In the genomic region with DNA sequence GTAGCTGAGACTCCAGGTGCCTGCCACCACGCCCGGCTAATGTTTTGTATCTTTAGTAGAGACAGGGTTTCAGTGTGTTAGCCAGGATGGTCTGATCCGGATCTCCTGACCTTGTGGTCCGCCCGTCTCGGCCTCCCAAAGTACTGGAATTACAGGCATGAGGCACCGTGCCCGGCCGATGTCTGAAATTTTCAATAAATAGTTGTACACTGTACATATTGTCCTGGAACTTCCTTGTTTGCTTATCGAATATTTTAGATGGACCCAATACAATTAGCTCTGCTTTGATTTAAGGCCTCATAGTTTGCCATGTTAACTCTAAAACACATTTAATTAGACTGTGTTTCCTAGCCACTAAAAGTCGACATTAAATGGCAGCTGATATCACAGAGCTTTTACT, we compare ENCODE assay signal across 9 cellular contexts. TPM values are rescaled to one million over a fixed set of nuclear protein-coding genes. Genes with fewer than 3 reads are reported as not detected.
"Had no signal": no experiment of that assay in that cellular context is flagged by ENCODE, and none has a peak within 500 bp of the region (broad histone marks: within the 10 kb centered on the region; RNA-seq: fewer than 3 reads in every experiment).

No MANE protein-coding gene starts in this region.

RNA-seq across cellular contexts. Expression of a gene that starts 57.3 kb away (rescaled TPM):
- total RNA-seq: temporal lobe, thoracic aorta, transverse colon, upper lobe of left lung, ureter, urinary bladder, uterus, vagina had no signal
- polyA plus RNA-seq: stomach, urinary bladder had no signal
